Comparison of ENCODE assay signal across 10 cellular contexts in the genomic region with DNA sequence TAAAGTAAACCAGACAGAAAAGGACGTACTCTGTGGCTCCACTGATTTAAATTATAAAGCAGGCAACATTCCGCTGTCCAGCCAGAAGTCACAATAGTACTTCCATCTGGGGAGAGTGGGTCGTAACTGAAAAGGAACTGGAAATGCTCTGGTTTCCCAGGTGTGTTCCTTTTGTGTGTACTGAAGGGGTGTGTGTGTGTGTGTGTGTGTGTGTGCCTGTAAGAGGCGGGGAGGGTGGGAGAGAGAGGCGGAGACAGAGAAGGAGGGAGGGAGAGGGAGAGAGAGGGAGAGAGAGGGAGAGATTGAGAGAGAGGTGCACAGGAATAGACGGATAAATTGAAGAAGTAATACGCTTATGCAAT.
DNase-seq lines count a peak whose midpoint lies in the region; ATAC-seq and TF ChIP-seq lines count a peak whose summit lies in the region.
"Had no signal": no experiment of that assay in that cellular context is flagged by ENCODE, and none has a peak within 500 bp of the region (broad histone marks: within the 10 kb centered on the region; RNA-seq: fewer than 3 reads in every experiment).

No MANE protein-coding gene starts in this region.

- no peaks in the 10 kb centered on the region for H3F3A ChIP-seq in SK-N-SH (replicated peaks; ENCODE audit: insufficient read depth)

- CTCF ChIA-PET in SK-N-SH (lab: Yijun Ruan, JAX), result no interaction called here

- no peaks in the 10 kb centered on the region for H3K36me3 ChIP-seq in ACC112 (ENCODE audit: insufficient read depth, low read length)
- no peaks in the 10 kb centered on the region for H3K36me3 ChIP-seq in HAP-1 (replicated peaks)
- H3K36me3 ChIP-seq in SK-N-SH (replicated peaks in 1 of 2; ENCODE audit: control insufficient read depth in 1 of 2, insufficient read depth in 2 of 2, low read length in 1 of 2), result no peaks in the 10 kb centered on the region
- no peaks in the 10 kb centered on the region for H3K36me3 ChIP-seq in iPS-20b (ENCODE audit: insufficient read depth, low read depth, low read length)
- H3K36me3 ChIP-seq: ascending aorta, tibial artery had no signal

- H3K4me1 ChIP-seq in ACC112 (ENCODE audit: control insufficient read depth, insufficient read depth, low read length, unreplicated experiment) (no peaks in the 10 kb centered on the region), HAP-1 (peaks cover 3% of the 10 kb centered on the region; the same call in 1 of the 2 replicates), SK-N-SH (ENCODE audit: control insufficient read depth in 1 of 2, insufficient read depth in 2 of 2, low read depth in 1 of 2, low read length in 1 of 2) (peaks cover 0 to 2% of the 10 kb centered on the region in 2 experiments; a peak in 1 of 4 replicates), iPS-20b (ENCODE audit: insufficient read depth, low read length) (no peaks in the 10 kb centered on the region)
- H3K4me1 ChIP-seq: ascending aorta, tibial artery had no signal

- no peaks in the 10 kb centered on the region for H3K9me2 ChIP-seq in SK-N-SH

- TF ChIP-seq CTCF in SK-N-SH (IDR thresholded peaks at IDR 0.05), result no peak

- H3K9me3 ChIP-seq in HAP-1 (no peaks in the 10 kb centered on the region), SK-N-SH (no peaks in the 10 kb centered on the region), iPS-20b (ENCODE audit: insufficient read depth, low read depth, low read length) (no peaks in the 10 kb centered on the region)
- H3K9me3 ChIP-seq: ascending aorta had no signal

- TF ChIP-seq EP300 in SK-N-SH (IDR thresholded peaks at IDR 0.05; ENCODE audit: borderline replicate concordance in 1 of 2, low read depth in 1 of 2, low read length in 1 of 2), result no peak

- no peak for TF ChIP-seq RAD21 in SK-N-SH (IDR thresholded peaks at IDR 0.05; ENCODE audit: low read length)

- POLR2A ChIA-PET in SK-N-SH (lab: Yijun Ruan, JAX), result no interaction called here

- H3K27me3 ChIP-seq in ACC112 (ENCODE audit: insufficient read depth, low read length), result peaks cover 42% of the 10 kb centered on the region
- no peaks in the 10 kb centered on the region for H3K27me3 ChIP-seq in HAP-1 (ENCODE audit: low read depth)
- peaks cover 25% of the 10 kb centered on the region; the same call in 1 of the 2 replicates for H3K27me3 ChIP-seq in SK-N-SH (ENCODE audit: insufficient read depth)
- H3K27me3 ChIP-seq in iPS-20b (ENCODE audit: insufficient read depth, low read length), result no peaks in the 10 kb centered on the region
- H3K27me3 ChIP-seq: ascending aorta had no signal

- H4K20me1 ChIP-seq in SK-N-SH (ENCODE audit: insufficient read depth), result no peaks in the 10 kb centered on the region

- in situ Hi-C loops in HAP-1 (cut with MboI; ENCODE audit: low sequenced_read_pairs), result no loop called here

- H3K9ac ChIP-seq in SK-N-SH, result no peak overlapping the region
- H3K9ac ChIP-seq in iPS-20b (ENCODE audit: low read depth, low read length), result peak overlapping the region; percentile 70; the same call in 1 of the 2 replicates

- no peak overlapping the region for H3K4me2 ChIP-seq in SK-N-SH

- DNase-seq in HAP-1 (ENCODE audit: low spot score in 2 of 2), result peak; percentile 43 to 47
- DNase-seq in SK-N-SH, result no peak
- no peak for DNase-seq in SKM-1 treated with dmso at 0.1 percent for 144 hours (lab: John Stamatoyannopoulos, UW; ENCODE audit: unreplicated experiment)
- DNase-seq in dedifferentiated amniotic fluid mesenchymal stem cell (ENCODE audit: extremely low spot score), result no peak
- DNase-seq: tibial artery had no signal

- peak overlapping the region; percentile 47 for H3K4me3 ChIP-seq in ACC112 (ENCODE audit: low read depth, low read length)
- peak overlapping the region; percentile 38 for H3K4me3 ChIP-seq in HAP-1
- peak overlapping the region; percentile 4 to 34; a peak in 2 of 4 replicates for H3K4me3 ChIP-seq in SK-N-SH (ENCODE audit: low read depth in 2 of 2, low read length in 1 of 2)
- peak overlapping the region; percentile 96 for H3K4me3 ChIP-seq in iPS-20b (ENCODE audit: low read length)
- H3K4me3 ChIP-seq: ascending aorta, tibial artery had no signal

- no peak for ATAC-seq in GM21576 (IDR thresholded peaks at IDR 0.05; ENCODE audit: unreplicated experiment)
- no peak for ATAC-seq in GM21619 (IDR thresholded peaks at IDR 0.05; ENCODE audit: unreplicated experiment)

- H3K79me2 ChIP-seq in ACC112 (ENCODE audit: control insufficient read depth, insufficient read depth, low read length, unreplicated experiment) (no peaks in the 10 kb centered on the region), SK-N-SH (ENCODE audit: insufficient read depth) (no peaks in the 10 kb centered on the region)

- 13% methylated on average over 7 of the region's 7 CpGs for WGBS in SK-N-SH (ENCODE audit: low lambda C conversion rate)

- peak overlapping the region; percentile 53 for H2AFZ ChIP-seq in ACC112 (ENCODE audit: low read length, unreplicated experiment)
- H2AFZ ChIP-seq in SK-N-SH (ENCODE audit: low read depth), result no peak overlapping the region

- H3K27ac ChIP-seq in ACC112 (ENCODE audit: low read depth, low read length) (no peak overlapping the region), SK-N-SH (ENCODE audit: low read depth in 2 of 2, low read length in 1 of 2) (no peak overlapping the region), iPS-20b (ENCODE audit: low read length) (no peak overlapping the region)
- H3K27ac ChIP-seq: ascending aorta, tibial artery had no signal

TF ChIP-seq in SK-N-SH, 30 proteins besides CTCF, POLR2A, EP300 and RAD21 (continues in another document):
- TF ChIP-seq, protein P1, sequence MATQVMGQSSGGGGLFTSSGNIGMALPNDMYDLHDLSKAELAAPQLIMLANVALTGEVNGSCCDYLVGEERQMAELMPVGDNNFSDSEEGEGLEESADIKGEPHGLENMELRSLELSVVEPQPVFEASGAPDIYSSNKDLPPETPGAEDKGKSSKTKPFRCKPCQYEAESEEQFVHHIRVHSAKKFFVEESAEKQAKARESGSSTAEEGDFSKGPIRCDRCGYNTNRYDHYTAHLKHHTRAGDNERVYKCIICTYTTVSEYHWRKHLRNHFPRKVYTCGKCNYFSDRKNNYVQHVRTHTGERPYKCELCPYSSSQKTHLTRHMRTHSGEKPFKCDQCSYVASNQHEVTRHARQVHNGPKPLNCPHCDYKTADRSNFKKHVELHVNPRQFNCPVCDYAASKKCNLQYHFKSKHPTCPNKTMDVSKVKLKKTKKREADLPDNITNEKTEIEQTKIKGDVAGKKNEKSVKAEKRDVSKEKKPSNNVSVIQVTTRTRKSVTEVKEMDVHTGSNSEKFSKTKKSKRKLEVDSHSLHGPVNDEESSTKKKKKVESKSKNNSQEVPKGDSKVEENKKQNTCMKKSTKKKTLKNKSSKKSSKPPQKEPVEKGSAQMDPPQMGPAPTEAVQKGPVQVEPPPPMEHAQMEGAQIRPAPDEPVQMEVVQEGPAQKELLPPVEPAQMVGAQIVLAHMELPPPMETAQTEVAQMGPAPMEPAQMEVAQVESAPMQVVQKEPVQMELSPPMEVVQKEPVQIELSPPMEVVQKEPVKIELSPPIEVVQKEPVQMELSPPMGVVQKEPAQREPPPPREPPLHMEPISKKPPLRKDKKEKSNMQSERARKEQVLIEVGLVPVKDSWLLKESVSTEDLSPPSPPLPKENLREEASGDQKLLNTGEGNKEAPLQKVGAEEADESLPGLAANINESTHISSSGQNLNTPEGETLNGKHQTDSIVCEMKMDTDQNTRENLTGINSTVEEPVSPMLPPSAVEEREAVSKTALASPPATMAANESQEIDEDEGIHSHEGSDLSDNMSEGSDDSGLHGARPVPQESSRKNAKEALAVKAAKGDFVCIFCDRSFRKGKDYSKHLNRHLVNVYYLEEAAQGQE (IDR thresholded peaks at IDR 0.05; ENCODE audit: low read depth, low read length), result no peak
- no peak for TF ChIP-seq NFIC (IDR thresholded peaks at IDR 0.05; ENCODE audit: borderline replicate concordance)
- no peak for TF ChIP-seq SMC3 (IDR thresholded peaks at IDR 0.05; ENCODE audit: low read depth, low read length)
- TF ChIP-seq FOXJ3 (CRISPR knock-in tag; IDR thresholded peaks at IDR 0.05), result no peak
- no peak for TF ChIP-seq JUND (IDR thresholded peaks at IDR 0.05)
- no peak for TF ChIP-seq RFX5 (IDR thresholded peaks at IDR 0.05; ENCODE audit: low read length)
- TF ChIP-seq, protein P2, sequence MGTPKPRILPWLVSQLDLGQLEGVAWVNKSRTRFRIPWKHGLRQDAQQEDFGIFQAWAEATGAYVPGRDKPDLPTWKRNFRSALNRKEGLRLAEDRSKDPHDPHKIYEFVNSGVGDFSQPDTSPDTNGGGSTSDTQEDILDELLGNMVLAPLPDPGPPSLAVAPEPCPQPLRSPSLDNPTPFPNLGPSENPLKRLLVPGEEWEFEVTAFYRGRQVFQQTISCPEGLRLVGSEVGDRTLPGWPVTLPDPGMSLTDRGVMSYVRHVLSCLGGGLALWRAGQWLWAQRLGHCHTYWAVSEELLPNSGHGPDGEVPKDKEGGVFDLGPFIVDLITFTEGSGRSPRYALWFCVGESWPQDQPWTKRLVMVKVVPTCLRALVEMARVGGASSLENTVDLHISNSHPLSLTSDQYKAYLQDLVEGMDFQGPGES (IDR thresholded peaks at IDR 0.05; ENCODE audit: low read depth, low read length), result no peak
- TF ChIP-seq FOSL2 (IDR thresholded peaks at IDR 0.05; ENCODE audit: borderline replicate concordance, low read depth), result no peak
- no peak for TF ChIP-seq EZH2phosphoT487 (IDR thresholded peaks at IDR 0.05; ENCODE audit: borderline replicate concordance, low read depth)
- TF ChIP-seq NRF1 (IDR thresholded peaks at IDR 0.05; ENCODE audit: low read depth, low read length), result no peak
- TF ChIP-seq, protein P3, sequence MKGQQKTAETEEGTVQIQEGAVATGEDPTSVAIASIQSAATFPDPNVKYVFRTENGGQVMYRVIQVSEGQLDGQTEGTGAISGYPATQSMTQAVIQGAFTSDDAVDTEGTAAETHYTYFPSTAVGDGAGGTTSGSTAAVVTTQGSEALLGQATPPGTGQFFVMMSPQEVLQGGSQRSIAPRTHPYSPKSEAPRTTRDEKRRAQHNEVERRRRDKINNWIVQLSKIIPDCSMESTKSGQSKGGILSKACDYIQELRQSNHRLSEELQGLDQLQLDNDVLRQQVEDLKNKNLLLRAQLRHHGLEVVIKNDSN (IDR thresholded peaks at IDR 0.05; ENCODE audit: borderline replicate concordance, low read depth), result no peak

Comparison
In these comparisons a context has a peak if more than half of its experiments do, and no peak if none do; other contexts are left out.
1. H3K4me3 ChIP-seq: peak in every context shown above with its lines; median percentile 96 in iPS-20b; 47 in ACC112; 38 in HAP-1; 19 in SK-N-SH.
2. DNase-seq: peak in HAP-1 (2 of 2); none in SK-N-SH (single experiment), SKM-1 treated with dmso at 0.1 percent for 144 hours (single experiment) and dedifferentiated amniotic fluid mesenchymal stem cell (single experiment).